In the genomic region with DNA sequence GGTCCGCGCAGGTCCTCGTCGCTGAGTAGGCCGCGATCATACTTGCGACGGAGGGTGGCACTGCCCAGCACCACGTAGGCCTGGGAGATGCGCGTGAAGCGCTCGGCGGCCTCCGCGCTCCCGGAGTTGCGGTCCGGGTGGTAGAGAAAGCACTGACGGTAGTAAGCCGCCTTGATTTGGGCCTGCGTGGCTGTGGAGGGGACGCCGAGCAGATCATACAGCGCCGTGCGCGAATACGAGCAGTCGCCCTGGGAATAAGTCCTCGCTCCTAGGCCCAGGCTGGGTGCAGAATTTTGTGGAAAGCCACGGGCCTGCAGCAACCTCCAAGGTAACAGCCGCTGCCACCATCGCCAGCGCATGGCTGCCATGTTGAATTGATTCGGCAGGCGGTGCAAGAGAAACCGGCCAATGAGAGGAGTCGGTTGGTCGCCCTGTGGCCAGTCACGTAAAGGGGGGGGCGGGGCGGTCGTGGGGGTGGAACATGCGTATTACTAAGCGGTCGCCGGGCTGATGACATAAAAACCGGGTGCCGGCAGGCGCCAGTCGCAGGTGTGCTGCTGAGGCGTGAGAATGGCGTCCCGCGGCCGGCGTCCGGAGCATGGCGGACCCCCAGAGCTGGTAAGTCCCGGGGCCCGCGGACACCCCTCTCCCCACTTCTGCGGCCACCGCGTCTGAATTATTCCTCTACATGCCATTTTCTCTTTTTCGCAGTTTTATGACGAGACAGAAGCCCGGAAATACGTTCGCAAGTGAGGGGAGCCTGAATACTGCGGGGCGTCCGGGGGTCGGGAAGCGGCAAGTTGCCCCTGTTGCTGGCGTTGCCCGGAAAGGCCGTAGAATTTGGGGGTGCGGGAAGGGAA, we compare ENCODE assay signal across 8 cellular contexts. TPM values are rescaled to one million over a fixed set of nuclear protein-coding genes. Genes with fewer than 3 reads are reported as not detected.
DNase-seq lines count a peak whose midpoint lies in the region; TF ChIP-seq lines count a peak whose summit lies in the region.

A gene with protein sequence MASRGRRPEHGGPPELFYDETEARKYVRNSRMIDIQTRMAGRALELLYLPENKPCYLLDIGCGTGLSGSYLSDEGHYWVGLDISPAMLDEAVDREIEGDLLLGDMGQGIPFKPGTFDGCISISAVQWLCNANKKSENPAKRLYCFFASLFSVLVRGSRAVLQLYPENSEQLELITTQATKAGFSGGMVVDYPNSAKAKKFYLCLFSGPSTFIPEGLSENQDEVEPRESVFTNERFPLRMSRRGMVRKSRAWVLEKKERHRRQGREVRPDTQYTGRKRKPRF (plus strand): TSS at position 542 of the 860 bp plus-strand sequence. CDS start 29 bp downstream, at position 571.
A gene (minus strand): TSS at position 398 of the 860 bp plus-strand sequence. CDS start 30 bp downstream, at position 368.

- 0% methylated on average over 26 of the region's 80 CpGs for WGBS in suprapubic skin

- peaks cover 29% of the 10 kb centered on the region for H3K36me3 Mint-ChIP-seq in activated naive CD4-positive, alpha-beta T cell treated with anti-CD3 and anti-CD28 coated beads for 36 hours (ENCODE audit: low read depth)

- H3K27me3 ChIP-seq in SJSA1 (replicated peaks) (no peaks in the 10 kb centered on the region), suprapubic skin (no peaks in the 10 kb centered on the region)

- no peaks in the 10 kb centered on the region for H3K27me3 Mint-ChIP-seq in activated naive CD4-positive, alpha-beta T cell treated with anti-CD3 and anti-CD28 coated beads for 36 hours (ENCODE audit: low read depth)

- H3K9me3 ChIP-seq in SJSA1 (replicated peaks) (no peaks in the 10 kb centered on the region), suprapubic skin (no peaks in the 10 kb centered on the region)

- CTCF ChIA-PET in activated naive CD4-positive, alpha-beta T cell treated with anti-CD3 and anti-CD28 coated beads for 36 hours (lab: Charles Lee), result no interaction called here

- peak within 1 kb of the TSS; percentile 93 for H3K4me3 ChIP-seq in HFF-Myc (replicated peaks; ENCODE audit: low read depth, low read length)
- H3K4me3 ChIP-seq in SJSA1, result peak within 1 kb of the TSS; percentile 88
- H3K4me3 ChIP-seq in suprapubic skin, result peak within 1 kb of the TSS; percentile 89

- DNase-seq in GM04503 (ENCODE audit: low read depth), result peak; percentile 61
- DNase-seq in HFF-Myc (ENCODE audit: extremely low read depth, low read depth), result peak; percentile 79
- DNase-seq in MV-4-11 (lab: John Stamatoyannopoulos, UW), result peak; percentile 89
- peak; percentile 84 to 97 for DNase-seq in SJSA1 (ENCODE audit: low read depth in 1 of 2, low spot score in 2 of 2)
- peak; percentile 99 for DNase-seq in activated naive CD4-positive, alpha-beta T cell treated with anti-CD3 and anti-CD28 coated beads for 36 hours
- peak; percentile 99 for DNase-seq in germinal center (ENCODE audit: low spot score)
- peak; percentile 25 to 97 (median 93) for DNase-seq in nucleus accumbens (lab: John Stamatoyannopoulos, UW)
- DNase-seq in suprapubic skin (ENCODE audit: low spot score in 2 of 2), result peak; percentile 99 to 100

- intact Hi-C loops in activated naive CD4-positive, alpha-beta T cell treated with anti-CD3 and anti-CD28 coated beads for 36 hours (cut with micrococcal nuclease), result loop anchor here (1.0 to 10.0 kb wide), 8 partner anchors 16 to 248 kb away; a partner anchor contains a TSS

- H3K4me1 Mint-ChIP-seq in activated naive CD4-positive, alpha-beta T cell treated with anti-CD3 and anti-CD28 coated beads for 36 hours (ENCODE audit: low read depth), result peaks cover 47% of the 10 kb centered on the region

- H3K36me3 ChIP-seq in SJSA1, result peaks cover 43% of the 10 kb centered on the region
- H3K36me3 ChIP-seq in suprapubic skin, result peaks cover 37% of the 10 kb centered on the region

- peak within 1 kb of the TSS; percentile 91 for H3K27ac Mint-ChIP-seq in activated naive CD4-positive, alpha-beta T cell treated with anti-CD3 and anti-CD28 coated beads for 36 hours

- H3K4me3 Mint-ChIP-seq in activated naive CD4-positive, alpha-beta T cell treated with anti-CD3 and anti-CD28 coated beads for 36 hours, result peak within 1 kb of the TSS; percentile 98

- H3K9me3 Mint-ChIP-seq in activated naive CD4-positive, alpha-beta T cell treated with anti-CD3 and anti-CD28 coated beads for 36 hours, result peaks cover under 1% of the 10 kb centered on the region

- H3K27ac ChIP-seq in SJSA1, result peak within 1 kb of the TSS; percentile 49
- H3K27ac ChIP-seq in suprapubic skin, result peak within 1 kb of the TSS; percentile 90

- TF ChIP-seq EP300 in suprapubic skin (IDR thresholded peaks at IDR 0.05), result no peak

- H3K4me1 ChIP-seq in SJSA1 (replicated peaks), result peaks cover 17% of the 10 kb centered on the region
- H3K4me1 ChIP-seq in suprapubic skin, result peaks cover 39% of the 10 kb centered on the region

- TF ChIP-seq CTCF in HFF-Myc (IDR thresholded peaks at IDR 0.05; ENCODE audit: low read depth, low read length, missing control alignments) (no peak), suprapubic skin (IDR thresholded peaks at IDR 0.05) (peak in 1 of 2 donors; percentile 17)

- TF ChIP-seq POLR2A in suprapubic skin (IDR thresholded peaks at IDR 0.05), result peak in 1 of 2 donors; percentile 47

RNA-seq across cellular contexts. Expression of the first gene that starts in this region (rescaled TPM):
- 42.2 and 45.5 TPM in 2 replicates for total RNA-seq in SJSA1 (2014; rRNA removed; shearing (Covaris generic))
- total RNA-seq in activated naive CD4-positive, alpha-beta T cell treated with anti-CD3 and anti-CD28 coated beads for 36 hours, result 100 to 1,000 TPM in 1 of 2 experiments, 10 to 100 TPM in 1; 95.1 to 110 TPM
- 10 to 100 TPM; 48.1 to 65.8 (median 53.8) TPM for total RNA-seq in suprapubic skin

RNA-seq across cellular contexts. Expression of the second gene that starts in this region (rescaled TPM):
- 1.3 TPM in 2 replicates for total RNA-seq in SJSA1 (2014; rRNA removed; shearing (Covaris generic))
- 1 to 10 TPM; 4.2 to 4.4 TPM for total RNA-seq in activated naive CD4-positive, alpha-beta T cell treated with anti-CD3 and anti-CD28 coated beads for 36 hours
- 1 to 10 TPM; 4.4 to 4.9 (median 4.8) TPM for total RNA-seq in suprapubic skin

Comparison
In these comparisons a context has a peak if more than half of its experiments do, and no peak if none do; other contexts are left out.
1. Peak in every context shown above with its lines: DNase-seq, H3K4me3 ChIP-seq and H3K27ac ChIP-seq.